Comparison of ENCODE assay signal across 8 cellular contexts in genomic region chr5:163505049-163505474, GRCh38. TPM values are rescaled to one million over a fixed set of nuclear protein-coding genes. Genes with fewer than 3 reads are reported as not detected.
DNase-seq lines count a peak whose midpoint lies in the region; ATAC-seq and TF ChIP-seq lines count a peak whose summit lies in the region.

No MANE protein-coding gene starts in this region.

- peaks cover 54 to 59% (median 57%) of the 10 kb centered on the region in 3 donors for H3K4me1 Mint-ChIP-seq in CD8-positive, alpha-beta memory T cell

- peak overlapping the region; percentile 95 to 99 (median 99) for H3K4me3 Mint-ChIP-seq in CD8-positive, alpha-beta memory T cell

- no peaks in the 10 kb centered on the region for H3K27me3 ChIP-seq in CD8-positive, alpha-beta memory T cell (ENCODE audit: insufficient read depth, low read length, poor library complexity, severe bottlenecking)
- H3K27me3 ChIP-seq in mucosa of rectum (ENCODE audit: control insufficient read depth in 2 of 2, insufficient read depth in 2 of 2, low read length in 2 of 2), result peaks cover 0 to 3% of the 10 kb centered on the region in 2 donors

- no peaks in the 10 kb centered on the region for H3K36me3 ChIP-seq in CD8-positive, alpha-beta memory T cell (ENCODE audit: insufficient read depth, low read length)
- H3K36me3 ChIP-seq in mucosa of rectum (ENCODE audit: control insufficient read depth in 2 of 2, insufficient read depth in 2 of 2, low read length in 2 of 2), result no peaks in the 10 kb centered on the region

- H3K27ac Mint-ChIP-seq in CD8-positive, alpha-beta memory T cell, result peak overlapping the region; percentile 98 to 100 (median 99)

- CTCF ChIA-PET in CD8-positive, alpha-beta memory T cell (lab: Charles Lee), result interaction anchor here (0.8 to 2.0 kb wide), 8 partner anchors 15 to 67 kb away, joined by 3 to 25 read pairs (median 4); partner anchors contain the start of genes CCNG1, HMMR and NUDCD2

- POLR2A ChIA-PET in CD8-positive, alpha-beta memory T cell (lab: Charles Lee), result interaction anchor here (0.7 to 3.3 kb wide), 5 partner anchors 11 to 67 kb away, joined by 4 to 101 read pairs (median 4); partner anchors contain the start of genes CCNG1, HMMR and NUDCD2

- peaks cover 0 to 40% (median 2%) of the 10 kb centered on the region in 3 donors for H3K36me3 Mint-ChIP-seq in CD8-positive, alpha-beta memory T cell

- H3K27me3 Mint-ChIP-seq in CD8-positive, alpha-beta memory T cell, result peaks cover 0 to 1% of the 10 kb centered on the region in 2 donors

- no peak for DNase-seq in CD8-positive, alpha-beta memory T cell
- DNase-seq in cardiac fibroblast (ENCODE audit: low read depth in 2 of 2) (no peak), GDM1 (lab: John Stamatoyannopoulos, UW) (no peak), NCI-H774 (lab: John Stamatoyannopoulos, UW) (no peak), NCI-H2227 treated with DMSO at 0.1 percent for 48 hours (lab: John Stamatoyannopoulos, UW) (no peak)

- ATAC-seq in HG03521 (IDR thresholded peaks at IDR 0.05; ENCODE audit: unreplicated experiment) (peak; percentile 1), HG02870 (IDR thresholded peaks at IDR 0.05; ENCODE audit: unreplicated experiment) (no peak)

- no peaks in the 10 kb centered on the region for H3K9me3 Mint-ChIP-seq in CD8-positive, alpha-beta memory T cell

- H3K4me1 ChIP-seq in CD8-positive, alpha-beta memory T cell (ENCODE audit: insufficient read depth, low read length), result peaks cover 34% of the 10 kb centered on the region
- H3K4me1 ChIP-seq in mucosa of rectum (ENCODE audit: control insufficient read depth in 2 of 2, insufficient read depth in 2 of 2, low read length in 2 of 2), result peaks cover 29 to 39% of the 10 kb centered on the region in 2 donors

- H3K9me3 ChIP-seq in CD8-positive, alpha-beta memory T cell (ENCODE audit: low read length), result no peaks in the 10 kb centered on the region
- H3K9me3 ChIP-seq in mucosa of rectum (ENCODE audit: control insufficient read depth in 2 of 2, low read length in 2 of 2), result no peaks in the 10 kb centered on the region

- H3K9ac ChIP-seq in mucosa of rectum (ENCODE audit: low read depth in 1 of 2, low read length in 2 of 2), result peak overlapping the region; percentile 98 to 99

- TF ChIP-seq CTCF in cardiac fibroblast (IDR thresholded peaks at IDR 0.05; ENCODE audit: low read depth, low read length), result no peak

- H3K27ac ChIP-seq in CD8-positive, alpha-beta memory T cell (ENCODE audit: low read depth, low read length), result peak overlapping the region; percentile 86
- peak overlapping the region; percentile 99 to 100 for H3K27ac ChIP-seq in mucosa of rectum (ENCODE audit: low read depth in 2 of 2, low read length in 2 of 2)

- peak overlapping the region; percentile 61 for H3K4me3 ChIP-seq in CD8-positive, alpha-beta memory T cell (ENCODE audit: low read length)
- peak overlapping the region; percentile 68 to 69 for H3K4me3 ChIP-seq in cardiac fibroblast (replicated peaks in 1 of 2; ENCODE audit: low read depth in 2 of 2, low read length in 2 of 2)
- H3K4me3 ChIP-seq in mucosa of rectum (ENCODE audit: low read length in 2 of 2), result peak overlapping the region; percentile 98 to 99

RNA-seq across cellular contexts. Expression of gene MAT2B, which starts 0.4 kb away (rescaled TPM):
- 100 to 1,000 TPM; 101 to 102 TPM for total RNA-seq in CD8-positive, alpha-beta memory T cell
- polyA plus RNA-seq in CD8-positive, alpha-beta memory T cell, result 288 TPM

RNA-seq across cellular contexts. Expression of gene HMMR, which starts 44.6 kb away (rescaled TPM):
- 10 to 100 TPM; 40.6 to 43.8 TPM for total RNA-seq in CD8-positive, alpha-beta memory T cell
- polyA plus RNA-seq in CD8-positive, alpha-beta memory T cell, result 0.18 TPM

RNA-seq across cellular contexts. Expression of gene NUDCD2, which starts 45.2 kb away (rescaled TPM):
- total RNA-seq in CD8-positive, alpha-beta memory T cell, result 10 to 100 TPM; 31.3 to 36.2 TPM
- polyA plus RNA-seq in CD8-positive, alpha-beta memory T cell, result 52.5 TPM
